In the genomic region with DNA sequence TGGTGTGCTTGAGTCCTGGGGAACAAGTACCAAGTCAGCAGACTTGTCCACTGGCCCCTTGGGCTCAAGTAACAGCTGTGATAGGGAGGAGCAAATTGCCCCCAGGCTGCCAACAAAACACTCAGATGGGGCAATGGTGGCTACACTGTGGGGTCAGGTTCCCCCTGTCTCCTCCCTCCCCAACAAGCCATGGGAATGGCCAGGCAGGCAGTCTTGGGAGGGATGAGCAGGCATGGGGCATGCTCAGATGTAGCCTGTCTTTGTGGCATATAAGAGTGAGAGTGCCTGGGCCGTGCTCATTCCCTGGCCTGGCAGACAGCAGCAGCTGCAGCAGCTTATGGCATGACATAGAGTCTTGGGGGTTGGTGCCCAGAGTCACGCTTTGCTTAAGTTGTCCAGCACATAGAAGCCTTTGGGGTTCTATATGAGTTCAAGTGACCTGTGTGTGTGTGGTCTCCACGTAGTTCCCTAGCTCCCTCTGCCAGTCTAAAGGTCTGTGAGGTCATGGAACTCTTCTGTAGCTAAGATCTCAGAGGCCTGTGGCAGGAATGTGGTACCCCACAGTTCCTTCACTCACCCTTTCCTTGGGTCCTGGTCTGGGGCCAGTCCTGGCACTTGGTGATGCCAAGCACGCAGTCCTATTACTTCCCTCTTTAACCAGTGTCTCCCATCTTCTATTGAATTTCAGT, we compare ENCODE assay signal across 21 cellular contexts. TPM values are rescaled to one million over a fixed set of nuclear protein-coding genes. Genes with fewer than 3 reads are reported as not detected.
DNase-seq lines count a peak whose midpoint lies in the region; ATAC-seq and TF ChIP-seq lines count a peak whose summit lies in the region.
"Had no signal": no experiment of that assay in that cellular context is flagged by ENCODE, and none has a peak within 500 bp of the region (broad histone marks: within the 10 kb centered on the region; RNA-seq: fewer than 3 reads in every experiment).

No MANE protein-coding gene starts in this region.

- H3K4me3 Mint-ChIP-seq in activated T-cell treated with anti-CD3 and anti-CD28 coated beads, Interleukin-2, amount 50 U/mL, for 24 hours = no peak overlapping the region
- H3K4me3 Mint-ChIP-seq in endodermal cell = no peak overlapping the region
- H3K4me3 Mint-ChIP-seq in stimulated activated naive CD8-positive, alpha-beta T cell treated with anti-CD3 and anti-CD28 coated beads, Interleukin-15, amount 100 ng/mL, for 72 hours = no peak overlapping the region
- H3K4me3 Mint-ChIP-seq: dendritic cell treated with granulocyte-macrophage colony-stimulating factor and Interleukin-4, amounts not matched to agents 40 ng/mL and 50 ng/mL, for 4 days had no signal

- no peak for TF ChIP-seq CTCF in endodermal cell (conservative IDR thresholded peaks at IDR 0.05)

- peaks cover 79% of the 10 kb centered on the region for H3K36me3 ChIP-seq in endodermal cell (ENCODE audit: control insufficient read depth, insufficient read depth, low read length)

- H3K4me1 ChIP-seq in endodermal cell (ENCODE audit: control insufficient read depth, insufficient read depth, low read length) = peaks cover 2% of the 10 kb centered on the region
- H3K4me1 ChIP-seq: foreskin keratinocyte, tibial artery had no signal

- H3K27me3 Mint-ChIP-seq in activated T-cell treated with anti-CD3 and anti-CD28 coated beads, Interleukin-2, amount 50 U/mL, for 24 hours = no peaks in the 10 kb centered on the region
- H3K27me3 Mint-ChIP-seq in endodermal cell (ENCODE audit: insufficient read depth) = no peaks in the 10 kb centered on the region
- no peaks in the 10 kb centered on the region for H3K27me3 Mint-ChIP-seq in stimulated activated naive CD8-positive, alpha-beta T cell treated with anti-CD3 and anti-CD28 coated beads, Interleukin-15, amount 100 ng/mL, for 72 hours
- H3K27me3 Mint-ChIP-seq: dendritic cell treated with granulocyte-macrophage colony-stimulating factor and Interleukin-4, amounts not matched to agents 40 ng/mL and 50 ng/mL, for 4 days had no signal

- H3K9ac ChIP-seq in endodermal cell (ENCODE audit: extremely low read depth, low read length, poor library complexity, severe bottlenecking) = no peak overlapping the region

- H3K4me1 Mint-ChIP-seq in activated T-cell treated with anti-CD3 and anti-CD28 coated beads, Interleukin-2, amount 50 U/mL, for 24 hours (ENCODE audit: low read depth) = peaks cover 57% of the 10 kb centered on the region
- peaks cover 5% of the 10 kb centered on the region for H3K4me1 Mint-ChIP-seq in endodermal cell
- peaks cover 66% of the 10 kb centered on the region for H3K4me1 Mint-ChIP-seq in stimulated activated naive CD8-positive, alpha-beta T cell treated with anti-CD3 and anti-CD28 coated beads, Interleukin-15, amount 100 ng/mL, for 72 hours

- H3K4me3 ChIP-seq in endodermal cell (ENCODE audit: low read length) = no peak overlapping the region
- H3K4me3 ChIP-seq: tibial artery had no signal

- H3K27ac ChIP-seq in endodermal cell (ENCODE audit: low read depth, low read length) = no peak overlapping the region
- H3K27ac ChIP-seq: brain microvascular endothelial cell, foreskin keratinocyte, tibial artery had no signal

- WGBS in endodermal cell (ENCODE audit: insufficient coverage in 1 of 2, insufficient read length in 1 of 2), 2 experiments = 90 to 94% methylated on average over 3 to 4 of the region's 4 CpGs

- H3K27me3 ChIP-seq in endodermal cell (ENCODE audit: control insufficient read depth, insufficient read depth, low read length, poor library complexity, severe bottlenecking) = no peaks in the 10 kb centered on the region
- H3K27me3 ChIP-seq: brain microvascular endothelial cell, foreskin keratinocyte, tibial artery had no signal

- H3K27ac Mint-ChIP-seq in activated T-cell treated with anti-CD3 and anti-CD28 coated beads, Interleukin-2, amount 50 U/mL, for 24 hours = peak overlapping the region; percentile 60
- H3K27ac Mint-ChIP-seq in endodermal cell = no peak overlapping the region
- H3K27ac Mint-ChIP-seq in stimulated activated naive CD8-positive, alpha-beta T cell treated with anti-CD3 and anti-CD28 coated beads, Interleukin-15, amount 100 ng/mL, for 72 hours = peak overlapping the region in 1 of 2 donors; percentile 88

- no peak for DNase-seq in activated T-cell treated with anti-CD3 and anti-CD28 coated beads, Interleukin-2, amount 50 U/mL, for 24 hours
- no peak for DNase-seq in activated T-cell treated with anti-CD3 and anti-CD28 coated beads for 4 hours
- peak; percentile 77 for DNase-seq in LHCN-M2 (ENCODE audit: low read depth)
- DNase-seq in endodermal cell = peak; percentile 42
- DNase-seq in stimulated activated naive CD8-positive, alpha-beta T cell treated with anti-CD3 and anti-CD28 coated beads, Interleukin-15, amount 100 ng/mL, for 72 hours = no peak
- DNase-seq in NCI-H187 (lab: John Stamatoyannopoulos, UW) = no peak
- DNase-seq in AG20443 (ENCODE audit: low spot score) = no peak
- no peak for DNase-seq in HuH-7 (ENCODE audit: low spot score)
- DNase-seq: activated naive CD4-positive, alpha-beta T cell; brain microvascular endothelial cell; EL; foreskin keratinocyte; kidney; MV-4-11; NCI-H2029 treated with DMSO at 0.1 percent for 48 hours; NCI-H524; OCI-M1; SIG-M5; T-helper 9 cell; tibial artery had no signal

- no peaks in the 10 kb centered on the region for H3K9me3 Mint-ChIP-seq in activated T-cell treated with anti-CD3 and anti-CD28 coated beads, Interleukin-2, amount 50 U/mL, for 24 hours
- H3K9me3 Mint-ChIP-seq in endodermal cell = no peaks in the 10 kb centered on the region
- peaks cover 5 to 17% of the 10 kb centered on the region in 2 donors for H3K9me3 Mint-ChIP-seq in stimulated activated naive CD8-positive, alpha-beta T cell treated with anti-CD3 and anti-CD28 coated beads, Interleukin-15, amount 100 ng/mL, for 72 hours
- H3K9me3 Mint-ChIP-seq: dendritic cell treated with granulocyte-macrophage colony-stimulating factor and Interleukin-4, amounts not matched to agents 40 ng/mL and 50 ng/mL, for 4 days had no signal

- peak; percentile 13 for ATAC-seq in stimulated activated naive CD8-positive, alpha-beta T cell treated with anti-CD3 and anti-CD28 coated beads, Interleukin-15, amount 100 ng/mL, for 72 hours

- H3K9me3 ChIP-seq in endodermal cell (ENCODE audit: control insufficient read depth, low read length) = peaks cover 10% of the 10 kb centered on the region
- H3K9me3 ChIP-seq: tibial artery had no signal

- peaks cover 82% of the 10 kb centered on the region for H3K36me3 Mint-ChIP-seq in activated T-cell treated with anti-CD3 and anti-CD28 coated beads, Interleukin-2, amount 50 U/mL, for 24 hours (ENCODE audit: low read depth)
- H3K36me3 Mint-ChIP-seq in endodermal cell (ENCODE audit: low read depth) = peaks cover 64% of the 10 kb centered on the region

RNA-seq across cellular contexts. Expression of a gene that starts 44.7 kb away (rescaled TPM):
- total RNA-seq in LHCN-M2 (2014; rRNA removed) (65.9 and 77.4 TPM in 2 replicates), endodermal cell (10 to 100 TPM; 45.4 to 55.3 TPM)
- 39.2 TPM for polyA plus RNA-seq in LHCN-M2 (2012)
- polyA plus RNA-seq in endodermal cell (2013, experiment 1 of 2) = 50.3 TPM
- polyA plus RNA-seq in endodermal cell (2013, experiment 2 of 2) = 37.7 TPM

Comparison
In these comparisons a context has a peak if more than half of its experiments do, and no peak if none do; other contexts are left out.
1. DNase-seq: peak in LHCN-M2 (single experiment) and endodermal cell (single experiment); none in activated T-cell treated with anti-CD3 and anti-CD28 coated beads, Interleukin-2, amount 50 U/mL, for 24 hours (single experiment), activated T-cell treated with anti-CD3 and anti-CD28 coated beads for 4 hours (single experiment), stimulated activated naive CD8-positive, alpha-beta T cell treated with anti-CD3 and anti-CD28 coated beads, Interleukin-15, amount 100 ng/mL, for 72 hours (0 of 2), NCI-H187 (0 of 2), AG20443 (single experiment) and HuH-7 (single experiment).